14 cellular contexts compared by ENCODE assay signal in genomic region chr16:51636913-51637743, GRCh38.
DNase-seq lines count a peak whose midpoint lies in the region; ATAC-seq and TF ChIP-seq lines count a peak whose summit lies in the region.
"Had no signal": no experiment of that assay in that cellular context is flagged by ENCODE, and none has a peak within 500 bp of the region (broad histone marks: within the 10 kb centered on the region; RNA-seq: fewer than 3 reads in every experiment).

No MANE protein-coding gene starts in this region.

- H3K27ac Mint-ChIP-seq in T-helper 17 cell: no peak overlapping the region
- H3K27ac Mint-ChIP-seq in chondrocyte (ENCODE audit: unreplicated experiment): no peak overlapping the region
- H3K27ac Mint-ChIP-seq: activated naive CD8-positive, alpha-beta T cell treated with anti-CD3 and anti-CD28 coated beads, Interleukin-2, amount 10 ng/mL, durations not matched to agents 7 days and 5 days; dendritic cell treated with granulocyte-macrophage colony-stimulating factor and Interleukin-4, amounts not matched to agents 40 ng/mL and 50 ng/mL, for 4 days had no signal

- no peaks in the 10 kb centered on the region for H3K36me3 Mint-ChIP-seq in T-helper 17 cell (ENCODE audit: low read depth)
- no peaks in the 10 kb centered on the region for H3K36me3 Mint-ChIP-seq in chondrocyte (ENCODE audit: low read depth)
- H3K36me3 Mint-ChIP-seq: activated naive CD8-positive, alpha-beta T cell treated with anti-CD3 and anti-CD28 coated beads, Interleukin-2, amount 10 ng/mL, durations not matched to agents 7 days and 5 days had no signal

- H3K36me3 ChIP-seq in H7 (replicated peaks; ENCODE audit: control insufficient read depth, insufficient read depth, low read length) (no peaks in the 10 kb centered on the region), WERI-Rb-1 (no peaks in the 10 kb centered on the region), iPS-18a (ENCODE audit: control insufficient read depth, low read depth, low read length) (no peaks in the 10 kb centered on the region)
- H3K36me3 ChIP-seq: heart right ventricle, right atrium auricular region, thyroid gland had no signal

- H3K4me1 ChIP-seq in iPS-18a (ENCODE audit: control insufficient read depth, low read depth, low read length): peaks cover 24% of the 10 kb centered on the region
- H3K4me1 ChIP-seq: heart right ventricle, right atrium auricular region, thyroid gland had no signal

- peaks cover 8% of the 10 kb centered on the region for H3K9me3 Mint-ChIP-seq in chondrocyte (ENCODE audit: low read depth)

- H3K9ac ChIP-seq in iPS-18a (ENCODE audit: low read length): peak overlapping the region; percentile 46

- ATAC-seq in T-helper 17 cell: no peak
- ATAC-seq: heart right ventricle had no signal

- H3K27ac ChIP-seq in WERI-Rb-1: peak overlapping the region; percentile 38
- peak overlapping the region; percentile 70 for H3K27ac ChIP-seq in iPS-18a (ENCODE audit: low read length)
- H3K27ac ChIP-seq: heart right ventricle, right atrium auricular region, thyroid gland had no signal

- H3K4me3 ChIP-seq in H7 (ENCODE audit: insufficient read depth, low read depth, low read length) (no peak overlapping the region; the same call in 1 of the 2 replicates), WERI-Rb-1 (ENCODE audit: low read depth, low read length) (peak overlapping the region; percentile 4; the same call in 1 of the 2 replicates), iPS-18a (ENCODE audit: low read length) (peak overlapping the region; percentile 47)
- H3K4me3 ChIP-seq: heart right ventricle, right atrium auricular region, thyroid gland had no signal

- H3K9me3 ChIP-seq in WERI-Rb-1 (ENCODE audit: severe bottlenecking) (peaks cover 5% of the 10 kb centered on the region), iPS-18a (ENCODE audit: control insufficient read depth, low read depth, low read length) (no peaks in the 10 kb centered on the region), T-helper 17 cell (ENCODE audit: control insufficient read depth, low read length, poor library complexity, severe bottlenecking) (no peaks in the 10 kb centered on the region)
- H3K9me3 ChIP-seq: heart right ventricle, right atrium auricular region, thyroid gland had no signal

- H3K4me1 Mint-ChIP-seq in T-helper 17 cell: no peaks in the 10 kb centered on the region
- H3K4me1 Mint-ChIP-seq in chondrocyte (ENCODE audit: low read depth): no peaks in the 10 kb centered on the region
- H3K4me1 Mint-ChIP-seq: activated naive CD8-positive, alpha-beta T cell treated with anti-CD3 and anti-CD28 coated beads, Interleukin-2, amount 10 ng/mL, durations not matched to agents 7 days and 5 days had no signal

- TF ChIP-seq CTCF in WERI-Rb-1 (IDR thresholded peaks at IDR 0.05; ENCODE audit: low read depth, low read length) (no peak), chondrocyte (IDR thresholded peaks at IDR 0.05) (no peak)

- peaks cover 8% of the 10 kb centered on the region; the same call in 1 of the 2 replicates for H3K27me3 ChIP-seq in H7 (ENCODE audit: control insufficient read depth, insufficient read depth, low read length)
- no peaks in the 10 kb centered on the region for H3K27me3 ChIP-seq in WERI-Rb-1 (ENCODE audit: insufficient read depth, low read depth, severe bottlenecking)
- H3K27me3 ChIP-seq in iPS-18a (ENCODE audit: control insufficient read depth, insufficient read depth, low read length): peaks cover 25% of the 10 kb centered on the region
- H3K27me3 ChIP-seq: right atrium auricular region, thyroid gland had no signal

- no peak overlapping the region for H3K4me3 Mint-ChIP-seq in T-helper 17 cell
- H3K4me3 Mint-ChIP-seq in chondrocyte (ENCODE audit: unreplicated experiment): no peak overlapping the region
- H3K4me3 Mint-ChIP-seq: activated naive CD8-positive, alpha-beta T cell treated with anti-CD3 and anti-CD28 coated beads, Interleukin-2, amount 10 ng/mL, durations not matched to agents 7 days and 5 days; dendritic cell treated with granulocyte-macrophage colony-stimulating factor and Interleukin-4, amounts not matched to agents 40 ng/mL and 50 ng/mL, for 4 days had no signal

- H3K27me3 Mint-ChIP-seq in T-helper 17 cell (no peaks in the 10 kb centered on the region), chondrocyte (ENCODE audit: low read depth) (peaks cover 10% of the 10 kb centered on the region)
- H3K27me3 Mint-ChIP-seq: activated naive CD8-positive, alpha-beta T cell treated with anti-CD3 and anti-CD28 coated beads, Interleukin-2, amount 10 ng/mL, durations not matched to agents 7 days and 5 days; dendritic cell treated with granulocyte-macrophage colony-stimulating factor and Interleukin-4, amounts not matched to agents 40 ng/mL and 50 ng/mL, for 4 days had no signal

- DNase-seq in A172 (ENCODE audit: low spot score): peak; percentile 94
- DNase-seq in H7: peak; percentile 73
- DNase-seq in WERI-Rb-1: peak; percentile 48
- no peak for DNase-seq in T-helper 17 cell
- no peak for DNase-seq in activated gamma-delta T cell treated with Interleukin-2 at 50 U/mL for 16 hours
- no peak for DNase-seq in epidermal melanocyte (ENCODE audit: insufficient read length, low spot score)
- no peak for DNase-seq in chondrocyte (ENCODE audit: low spot score)
- DNase-seq: activated naive CD8-positive, alpha-beta T cell treated with anti-CD3 and anti-CD28 coated beads, Interleukin-2, amount 10 ng/mL, durations not matched to agents 7 days and 5 days; heart right ventricle; NCI-H2081 treated with DMSO at 0.1 percent for 48 hours; thyroid gland had no signal

Comparison
In these comparisons a context has a peak if more than half of its experiments do, and no peak if none do; other contexts are left out.
1. DNase-seq: peak in A172 (single experiment), H7 (single experiment) and WERI-Rb-1 (single experiment); none in T-helper 17 cell (0 of 3), activated gamma-delta T cell treated with Interleukin-2 at 50 U/mL for 16 hours (single experiment), epidermal melanocyte (single experiment) and chondrocyte (single experiment).